Comparison of ENCODE assay signal across 1 cellular context in genomic region chr13:75963318-75963717, GRCh38.
A peak's percentile ranks its signal among the peaks of the same experiment; 100 is the strongest.
TF ChIP-seq lines count a peak whose summit lies in the region.

No MANE protein-coding gene starts in this region.

TF ChIP-seq in K562, 482 proteins besides CTCF, POLR2A, EP300 and RAD21 (continued from another document and continues in another):
- TF ChIP-seq ATF2 (CRISPR knock-in tag; IDR thresholded peaks at IDR 0.05), result no peak
- TF ChIP-seq ZNF24 (IDR thresholded peaks at IDR 0.05), result no peak
- no peak for TF ChIP-seq CGGBP1 (CRISPR knock-in tag; IDR thresholded peaks at IDR 0.05)
- TF ChIP-seq CTBP1 (IDR thresholded peaks at IDR 0.05; ENCODE audit: borderline replicate concordance), result peak; percentile 35; the same call in 1 of the 2 replicates
- TF ChIP-seq ZNF143 (CRISPR knock-in tag; IDR thresholded peaks at IDR 0.05), result no peak
- TF ChIP-seq, protein P1, sequence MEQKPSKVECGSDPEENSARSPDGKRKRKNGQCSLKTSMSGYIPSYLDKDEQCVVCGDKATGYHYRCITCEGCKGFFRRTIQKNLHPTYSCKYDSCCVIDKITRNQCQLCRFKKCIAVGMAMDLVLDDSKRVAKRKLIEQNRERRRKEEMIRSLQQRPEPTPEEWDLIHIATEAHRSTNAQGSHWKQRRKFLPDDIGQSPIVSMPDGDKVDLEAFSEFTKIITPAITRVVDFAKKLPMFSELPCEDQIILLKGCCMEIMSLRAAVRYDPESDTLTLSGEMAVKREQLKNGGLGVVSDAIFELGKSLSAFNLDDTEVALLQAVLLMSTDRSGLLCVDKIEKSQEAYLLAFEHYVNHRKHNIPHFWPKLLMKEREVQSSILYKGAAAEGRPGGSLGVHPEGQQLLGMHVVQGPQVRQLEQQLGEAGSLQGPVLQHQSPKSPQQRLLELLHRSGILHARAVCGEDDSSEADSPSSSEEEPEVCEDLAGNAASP (IDR thresholded peaks at IDR 0.05), result no peak
- TF ChIP-seq DACH1 (IDR thresholded peaks at IDR 0.05; ENCODE audit: partially characterized antibody), result no peak
- TF ChIP-seq CBX5 (IDR thresholded peaks at IDR 0.05; ENCODE audit: borderline replicate concordance, low read depth), result no peak
- no peak for TF ChIP-seq LARP7 (IDR thresholded peaks at IDR 0.05)
- TF ChIP-seq, protein P2, sequence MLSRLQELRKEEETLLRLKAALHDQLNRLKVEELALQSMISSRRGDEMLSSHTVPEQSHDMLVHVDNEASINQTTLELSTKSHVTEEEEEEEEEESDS (CRISPR knock-in tag; IDR thresholded peaks at IDR 0.05), result no peak
- TF ChIP-seq RCOR1 (IDR thresholded peaks at IDR 0.05; ENCODE audit: borderline replicate concordance in 1 of 2, low read depth in 2 of 2, low read length in 2 of 2), result peak in 1 of 2 experiments; percentile 60; a peak in 1 of 4 replicates
- no peak for TF ChIP-seq NFRKB (IDR thresholded peaks at IDR 0.05; ENCODE audit: low read depth)
- TF ChIP-seq ARID1B (IDR thresholded peaks at IDR 0.05), result peak; percentile 53; the same call in 1 of the 2 replicates
- 0 out of 4 replicates have a peak, but pooled peaks of 1 of the 2 experiments have one; percentile 45 for TF ChIP-seq HDAC1 (IDR thresholded peaks at IDR 0.05)
- TF ChIP-seq, protein P3, sequence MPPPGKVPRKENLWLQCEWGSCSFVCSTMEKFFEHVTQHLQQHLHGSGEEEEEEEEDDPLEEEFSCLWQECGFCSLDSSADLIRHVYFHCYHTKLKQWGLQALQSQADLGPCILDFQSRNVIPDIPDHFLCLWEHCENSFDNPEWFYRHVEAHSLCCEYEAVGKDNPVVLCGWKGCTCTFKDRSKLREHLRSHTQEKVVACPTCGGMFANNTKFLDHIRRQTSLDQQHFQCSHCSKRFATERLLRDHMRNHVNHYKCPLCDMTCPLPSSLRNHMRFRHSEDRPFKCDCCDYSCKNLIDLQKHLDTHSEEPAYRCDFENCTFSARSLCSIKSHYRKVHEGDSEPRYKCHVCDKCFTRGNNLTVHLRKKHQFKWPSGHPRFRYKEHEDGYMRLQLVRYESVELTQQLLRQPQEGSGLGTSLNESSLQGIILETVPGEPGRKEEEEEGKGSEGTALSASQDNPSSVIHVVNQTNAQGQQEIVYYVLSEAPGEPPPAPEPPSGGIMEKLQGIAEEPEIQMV (tag; conservative IDR thresholded peaks at IDR 0.05; ENCODE audit: low read depth), result no peak
- no peak for TF ChIP-seq KAT7 (CRISPR knock-in tag; IDR thresholded peaks at IDR 0.05; ENCODE audit: borderline replicate concordance)
- peak; percentile 68 for TF ChIP-seq DPF2 (IDR thresholded peaks at IDR 0.05)
- TF ChIP-seq PKNOX1 (IDR thresholded peaks at IDR 0.05), result peak; percentile 63
- peak; percentile 97 for TF ChIP-seq ZNF316 (IDR thresholded peaks at IDR 0.05)
- TF ChIP-seq TAF15 (IDR thresholded peaks at IDR 0.05; ENCODE audit: low read depth, low read length), result no peak
- TF ChIP-seq CBFA2T2 (conservative IDR thresholded peaks at IDR 0.05), result peak; percentile 21; the same call in 1 of the 2 replicates
- peak in 1 of 2 experiments; percentile 36; a peak in 1 of 4 replicates for TF ChIP-seq TRIM24 (IDR thresholded peaks at IDR 0.05)
- TF ChIP-seq, protein P4, sequence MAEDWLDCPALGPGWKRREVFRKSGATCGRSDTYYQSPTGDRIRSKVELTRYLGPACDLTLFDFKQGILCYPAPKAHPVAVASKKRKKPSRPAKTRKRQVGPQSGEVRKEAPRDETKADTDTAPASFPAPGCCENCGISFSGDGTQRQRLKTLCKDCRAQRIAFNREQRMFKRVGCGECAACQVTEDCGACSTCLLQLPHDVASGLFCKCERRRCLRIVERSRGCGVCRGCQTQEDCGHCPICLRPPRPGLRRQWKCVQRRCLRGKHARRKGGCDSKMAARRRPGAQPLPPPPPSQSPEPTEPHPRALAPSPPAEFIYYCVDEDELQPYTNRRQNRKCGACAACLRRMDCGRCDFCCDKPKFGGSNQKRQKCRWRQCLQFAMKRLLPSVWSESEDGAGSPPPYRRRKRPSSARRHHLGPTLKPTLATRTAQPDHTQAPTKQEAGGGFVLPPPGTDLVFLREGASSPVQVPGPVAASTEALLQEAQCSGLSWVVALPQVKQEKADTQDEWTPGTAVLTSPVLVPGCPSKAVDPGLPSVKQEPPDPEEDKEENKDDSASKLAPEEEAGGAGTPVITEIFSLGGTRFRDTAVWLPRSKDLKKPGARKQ (CRISPR knock-in tag; IDR thresholded peaks at IDR 0.05), result no peak
- TF ChIP-seq NCOR1 (IDR thresholded peaks at IDR 0.05), result no peak
- TF ChIP-seq FOXM1 (IDR thresholded peaks at IDR 0.05; ENCODE audit: low read depth), result no peak
- TF ChIP-seq FOXM1 (CRISPR knock-in tag; IDR thresholded peaks at IDR 0.05; ENCODE audit: low read depth), result no peak
- TF ChIP-seq E2F8 (IDR thresholded peaks at IDR 0.05; ENCODE audit: low read depth, partially characterized antibody), result no peak
- TF ChIP-seq GTF2B (IDR thresholded peaks at IDR 0.05; ENCODE audit: extremely low read depth, insufficient read length), result no peak
- peak; percentile 23; the same call in 1 of the 2 replicates for TF ChIP-seq TAL1 (IDR thresholded peaks at IDR 0.05)
- TF ChIP-seq RBM39 (optimal IDR thresholded peaks at IDR 0.05; ENCODE audit: low read depth, low read length), result no peak
- TF ChIP-seq ZZZ3 (IDR thresholded peaks at IDR 0.05), result no peak
- TF ChIP-seq ETV5 (CRISPR knock-in tag; IDR thresholded peaks at IDR 0.05; ENCODE audit: low read depth), result no peak
- TF ChIP-seq ATF7 (IDR thresholded peaks at IDR 0.05), result no peak
- peak; percentile 54; the same call in 1 of the 2 replicates for TF ChIP-seq BACH1 (tag; IDR thresholded peaks at IDR 0.05)
- TF ChIP-seq PML (IDR thresholded peaks at IDR 0.05; ENCODE audit: low read length), result no peak
- no peak for TF ChIP-seq SUPT5H (IDR thresholded peaks at IDR 0.05)
- TF ChIP-seq, protein P5, sequence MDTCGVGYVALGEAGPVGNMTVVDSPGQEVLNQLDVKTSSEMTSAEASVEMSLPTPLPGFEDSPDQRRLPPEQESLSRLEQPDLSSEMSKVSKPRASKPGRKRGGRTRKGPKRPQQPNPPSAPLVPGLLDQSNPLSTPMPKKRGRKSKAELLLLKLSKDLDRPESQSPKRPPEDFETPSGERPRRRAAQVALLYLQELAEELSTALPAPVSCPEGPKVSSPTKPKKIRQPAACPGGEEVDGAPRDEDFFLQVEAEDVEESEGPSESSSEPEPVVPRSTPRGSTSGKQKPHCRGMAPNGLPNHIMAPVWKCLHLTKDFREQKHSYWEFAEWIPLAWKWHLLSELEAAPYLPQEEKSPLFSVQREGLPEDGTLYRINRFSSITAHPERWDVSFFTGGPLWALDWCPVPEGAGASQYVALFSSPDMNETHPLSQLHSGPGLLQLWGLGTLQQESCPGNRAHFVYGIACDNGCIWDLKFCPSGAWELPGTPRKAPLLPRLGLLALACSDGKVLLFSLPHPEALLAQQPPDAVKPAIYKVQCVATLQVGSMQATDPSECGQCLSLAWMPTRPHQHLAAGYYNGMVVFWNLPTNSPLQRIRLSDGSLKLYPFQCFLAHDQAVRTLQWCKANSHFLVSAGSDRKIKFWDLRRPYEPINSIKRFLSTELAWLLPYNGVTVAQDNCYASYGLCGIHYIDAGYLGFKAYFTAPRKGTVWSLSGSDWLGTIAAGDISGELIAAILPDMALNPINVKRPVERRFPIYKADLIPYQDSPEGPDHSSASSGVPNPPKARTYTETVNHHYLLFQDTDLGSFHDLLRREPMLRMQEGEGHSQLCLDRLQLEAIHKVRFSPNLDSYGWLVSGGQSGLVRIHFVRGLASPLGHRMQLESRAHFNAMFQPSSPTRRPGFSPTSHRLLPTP (IDR thresholded peaks at IDR 0.05; ENCODE audit: borderline replicate concordance, extremely low read depth, insufficient read length), result no peak
- TF ChIP-seq ZNF740 (CRISPR knock-in tag; IDR thresholded peaks at IDR 0.05), result no peak
- TF ChIP-seq ZNF740 (tag; IDR thresholded peaks at IDR 0.05), result no peak
- TF ChIP-seq HDAC8 (tag; IDR thresholded peaks at IDR 0.05), result no peak
- TF ChIP-seq CBFA2T3 (IDR thresholded peaks at IDR 0.05), result peak; percentile 59
- TF ChIP-seq HEY1 (CRISPR knock-in tag; IDR thresholded peaks at IDR 0.05; ENCODE audit: borderline replicate concordance), result no peak
- no peak for TF ChIP-seq CBX8 (IDR thresholded peaks at IDR 0.05; ENCODE audit: borderline replicate concordance, extremely low read depth, low read depth, low read length, poor library complexity, severe bottlenecking)
- TF ChIP-seq HNRNPH1 (optimal IDR thresholded peaks at IDR 0.05; ENCODE audit: low read depth, low read length), result no peak
- TF ChIP-seq TBP (optimal IDR thresholded peaks at IDR 0.05; ENCODE audit: low read depth, low read length), result no peak
- no peak for TF ChIP-seq CHAMP1 (IDR thresholded peaks at IDR 0.05)
- peak; percentile 95 for TF ChIP-seq NFE2 (IDR thresholded peaks at IDR 0.05; ENCODE audit: low read depth)
- 0 out of 2 replicates have a peak, but pooled peaks have one; percentile 26 for TF ChIP-seq TEAD4 (IDR thresholded peaks at IDR 0.05; ENCODE audit: low read length)
- no peak for TF ChIP-seq TEAD4 (CRISPR knock-in tag; IDR thresholded peaks at IDR 0.05; ENCODE audit: borderline replicate concordance)
- TF ChIP-seq ZNF584 (CRISPR knock-in tag; IDR thresholded peaks at IDR 0.05; ENCODE audit: low read depth), result no peak
- no peak for TF ChIP-seq RBFOX2 (IDR thresholded peaks at IDR 0.05; ENCODE audit: low read depth, low read length)
- no peak for TF ChIP-seq ZNF124 (CRISPR knock-in tag; IDR thresholded peaks at IDR 0.05)
- TF ChIP-seq MECOM (CRISPR knock-in tag; IDR thresholded peaks at IDR 0.05), result no peak
- TF ChIP-seq TCF7 (IDR thresholded peaks at IDR 0.05; ENCODE audit: borderline replicate concordance), result peak; percentile 83; the same call in 1 of the 2 replicates
